Comparison of ENCODE assay signal across 16 cellular contexts in the genomic region with DNA sequence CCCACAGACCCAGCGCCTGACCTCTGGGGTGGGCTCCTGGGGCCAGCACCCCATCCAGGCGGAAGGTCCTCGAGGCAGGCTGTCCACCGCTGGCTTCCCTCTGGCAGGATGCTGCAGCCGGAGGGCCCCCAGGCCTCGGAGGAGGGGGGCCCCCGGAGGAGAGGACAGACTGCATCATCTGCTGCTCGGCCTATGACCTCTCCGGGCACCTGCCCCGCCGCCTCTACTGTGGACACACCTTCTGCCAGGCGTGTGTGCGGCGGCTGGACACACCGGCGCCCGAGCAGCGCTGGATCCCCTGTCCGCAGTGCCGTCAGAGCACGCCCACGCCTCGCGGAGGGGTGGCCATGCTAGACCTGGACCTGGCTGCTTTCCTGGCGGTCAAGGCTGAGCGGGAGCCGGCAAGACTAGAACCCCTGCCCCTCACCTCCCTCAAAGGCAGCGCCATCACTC. TPM values are rescaled to one million over a fixed set of nuclear protein-coding genes. Genes with fewer than 3 reads are reported as not detected.
DNase-seq lines count a peak whose midpoint lies in the region; ATAC-seq and TF ChIP-seq lines count a peak whose summit lies in the region.
"Had no signal": no experiment of that assay in that cellular context is flagged by ENCODE, and none has a peak within 500 bp of the region (broad histone marks: within the 10 kb centered on the region; RNA-seq: fewer than 3 reads in every experiment).

No MANE protein-coding gene starts in this region.

- intact Hi-C loops in HCT116 (cut with micrococcal nuclease), result loop anchor here (5.0 to 10.0 kb wide), 3 partner anchors 41 to 444 kb away; partner anchors contain the start of genes ANAPC2, NPDC1 and SSNA1
- intact Hi-C loops in activated CD4-positive, alpha-beta T cell treated with anti-CD3 and anti-CD28 coated beads, Interleukin-2, amount 10 ng/mL, durations not matched to agents 24 days and 14 days (cut with micrococcal nuclease), result no loop called here

- TF ChIP-seq POLR2A in HCT116 (IDR thresholded peaks at IDR 0.05; ENCODE audit: borderline replicate concordance, extremely low read depth, insufficient read depth, insufficient read length), result no peak

- H3K36me3 Mint-ChIP-seq in immature natural killer cell, result no peaks in the 10 kb centered on the region
- no peaks in the 10 kb centered on the region for H3K36me3 Mint-ChIP-seq in activated CD4-positive, alpha-beta T cell treated with anti-CD3 and anti-CD28 coated beads, Interleukin-2, amount 10 ng/mL, durations not matched to agents 24 days and 14 days (ENCODE audit: low read depth)

- H3K9ac ChIP-seq in HCT116 (ENCODE audit: low read length), result no peak overlapping the region

- H3K9me2 ChIP-seq in HCT116 (ENCODE audit: insufficient read depth), result no peaks in the 10 kb centered on the region

- peaks cover 44 to 60% of the 10 kb centered on the region in 2 experiments for H3K4me1 ChIP-seq in HCT116 (ENCODE audit: control insufficient read depth in 1 of 2, insufficient read depth in 2 of 2, low read length in 2 of 2)

- no peaks in the 10 kb centered on the region for H3K9me3 Mint-ChIP-seq in immature natural killer cell
- no peaks in the 10 kb centered on the region for H3K9me3 Mint-ChIP-seq in activated CD4-positive, alpha-beta T cell treated with anti-CD3 and anti-CD28 coated beads, Interleukin-2, amount 10 ng/mL, durations not matched to agents 24 days and 14 days

- TF ChIP-seq CTCF in 22Rv1 (IDR thresholded peaks at IDR 0.05) (no peak), HCT116 (IDR thresholded peaks at IDR 0.05 in 2 of 3, conservative IDR thresholded peaks at IDR 0.05 in 1 of 3; ENCODE audit: borderline replicate concordance in 1 of 3, insufficient read depth in 1 of 3, low read depth in 2 of 3, low read length in 2 of 3) (no peak), VCaP (conservative IDR thresholded peaks at IDR 0.05) (no peak)

- H3K36me3 ChIP-seq in HCT116 (ENCODE audit: control insufficient read depth in 1 of 2, insufficient read depth in 2 of 2, low read length in 2 of 2), result no peaks in the 10 kb centered on the region

- no TSS peak for BruUV-seq in HCT116 (replicated peaks; lab: Mats Ljungman, UMichigan)

- DNase-seq in HCT116 (ENCODE audit: low read depth, low spot score), result no peak
- no peak for DNase-seq in immature natural killer cell
- no peak for DNase-seq in activated CD4-positive, alpha-beta T cell treated with anti-CD3 and anti-CD28 coated beads, Interleukin-2, amount 10 ng/mL, durations not matched to agents 24 days and 14 days
- no peak for DNase-seq in effector CD8-positive, alpha-beta T cell (lab: John Stamatoyannopoulos, UW)
- DNase-seq: Caco-2; DMS153; Kasumi-1; MM.1S; NCI-H1092 treated with DMSO at 0.1 percent for 48 hours; NCI-H1694 treated with DMSO at 0.1 percent for 48 hours; NCI-H2107; NCI-H526 treated with DMSO at 0.1 percent for 48 hours; NK-92 treated with Interleukin-12 subunit alpha and Interleukin-12 subunit beta, amount 100 ng/mL, for 24 hours had no signal

- no peaks in the 10 kb centered on the region for H3K4me1 Mint-ChIP-seq in immature natural killer cell
- H3K4me1 Mint-ChIP-seq in activated CD4-positive, alpha-beta T cell treated with anti-CD3 and anti-CD28 coated beads, Interleukin-2, amount 10 ng/mL, durations not matched to agents 24 days and 14 days, result peaks cover 4% of the 10 kb centered on the region

- H3K4me3 ChIP-seq in HCT116 (replicated peaks in 1 of 2; ENCODE audit: low read depth in 1 of 2, low read length in 2 of 2), result no peak overlapping the region

- H3K27ac ChIP-seq in 22Rv1, result peak overlapping the region; percentile 33
- peak overlapping the region; percentile 43; the same call in 1 of the 2 replicates for H3K27ac ChIP-seq in HCT116 (ENCODE audit: low read depth, low read length)
- H3K27ac ChIP-seq in VCaP, result peak overlapping the region; percentile 97; the same call in 1 of the 2 replicates

- no peak overlapping the region for H3K27ac Mint-ChIP-seq in immature natural killer cell
- H3K27ac Mint-ChIP-seq in activated CD4-positive, alpha-beta T cell treated with anti-CD3 and anti-CD28 coated beads, Interleukin-2, amount 10 ng/mL, durations not matched to agents 24 days and 14 days, result no peak overlapping the region

- no peaks in the 10 kb centered on the region for H4K20me1 ChIP-seq in HCT116 (ENCODE audit: insufficient read depth)

- H3K27me3 ChIP-seq in HCT116 (ENCODE audit: insufficient read depth, low read length), result no peaks in the 10 kb centered on the region

- CTCF ChIA-PET in HCT116 (lab: Charles Lee), result interaction anchor here (1.5 to 4.7 kb wide), 3 partner anchors 9 to 33 kb away, joined by 4 to 43 read pairs (median 10); no protein-coding TSS in a partner anchor

- POLR2A ChIA-PET in HCT116 (lab: Charles Lee), result interaction anchor here (1.4 to 2.5 kb wide), 2 partner anchors 8 to 12 kb away, joined by 3 to 16 read pairs; partner anchors contain the start of gene TUBB4B

- ATAC-seq in HCT116, result no peak

- TF ChIP-seq RAD21 in HCT116 (IDR thresholded peaks at IDR 0.05; ENCODE audit: low read depth), result no peak

- H3K4me3 Mint-ChIP-seq in immature natural killer cell, result no peak overlapping the region
- no peak overlapping the region for H3K4me3 Mint-ChIP-seq in activated CD4-positive, alpha-beta T cell treated with anti-CD3 and anti-CD28 coated beads, Interleukin-2, amount 10 ng/mL, durations not matched to agents 24 days and 14 days

- RAD21 ChIA-PET in HCT116 (lab: Charles Lee; ENCODE audit: low non-redundant PET in 1 of 2, low total read pairs in 2 of 2, uncharacterized antibody in 2 of 2, unreplicated experiment in 2 of 2), result interaction anchor here in 1 of 2 experiments (1.6 kb wide), 1 partner anchor 110 kb away, joined by 3 read pairs; no protein-coding TSS in a partner anchor

- peaks cover 0 to 10% (median 2%) of the 10 kb centered on the region in 3 donors for H3K27me3 Mint-ChIP-seq in immature natural killer cell (ENCODE audit: low read depth in 3 of 3)
- peaks cover 2% of the 10 kb centered on the region for H3K27me3 Mint-ChIP-seq in activated CD4-positive, alpha-beta T cell treated with anti-CD3 and anti-CD28 coated beads, Interleukin-2, amount 10 ng/mL, durations not matched to agents 24 days and 14 days

- no peak overlapping the region for H2AFZ ChIP-seq in HCT116 (ENCODE audit: low read depth, low read length, poor library complexity, severe bottlenecking)

- H3K79me2 ChIP-seq in HCT116 (ENCODE audit: insufficient read depth, low read length), result no peaks in the 10 kb centered on the region

- no peak overlapping the region for H3K4me2 ChIP-seq in HCT116 (ENCODE audit: low read length)

- no peaks in the 10 kb centered on the region for H3K9me3 ChIP-seq in HCT116 (ENCODE audit: control insufficient read depth in 1 of 2, insufficient read depth in 1 of 2, low read depth in 1 of 2, low read length in 2 of 2)
- H3K9me3 ChIP-seq: Caco-2 had no signal

TF ChIP-seq in HCT116, 20 proteins besides CTCF, POLR2A, EP300 and RAD21:
- TF ChIP-seq ZFX (IDR thresholded peaks at IDR 0.05), result no peak
- no peak for TF ChIP-seq TCF7L2 (IDR thresholded peaks at IDR 0.05; ENCODE audit: borderline replicate concordance, extremely low read depth, insufficient read depth, insufficient read length)
- TF ChIP-seq CBX3 (IDR thresholded peaks at IDR 0.05; ENCODE audit: low read depth), result no peak

RNA-seq across cellular contexts. Expression of gene RNF224, which starts 1.2 kb away (rescaled TPM):
- total RNA-seq in HCT116 (2021; ENCODE audit: unreplicated experiment), result 0.30 TPM
- 0.45 and 0.53 TPM in 2 replicates for polyA plus RNA-seq in HCT116 (2012)
- polyA plus RNA-seq in immature natural killer cell, result not detected
- total RNA-seq in activated CD4-positive, alpha-beta T cell treated with anti-CD3 and anti-CD28 coated beads, Interleukin-2, amount 10 ng/mL, durations not matched to agents 24 days and 14 days, result not detected in 2 replicates
- total RNA-seq: A673 had no signal

RNA-seq across cellular contexts. Expression of gene SLC34A3, which starts 2.2 kb away (rescaled TPM):
- total RNA-seq in HCT116 (2021; ENCODE audit: unreplicated experiment), result 0.15 TPM
- polyA plus RNA-seq in HCT116 (2012), result 0.07 and 0.18 TPM in 2 replicates
- not detected for polyA plus RNA-seq in immature natural killer cell
- total RNA-seq in activated CD4-positive, alpha-beta T cell treated with anti-CD3 and anti-CD28 coated beads, Interleukin-2, amount 10 ng/mL, durations not matched to agents 24 days and 14 days, result not detected in 2 replicates
- total RNA-seq: A673, Caco-2 had no signal

RNA-seq across cellular contexts. Expression of gene CYSRT1, which starts 3.6 kb away (rescaled TPM):
- total RNA-seq in HCT116 (2021; ENCODE audit: unreplicated experiment), result 4.3 TPM
- 2.7 and 3.3 TPM in 2 replicates for polyA plus RNA-seq in HCT116 (2012)
- polyA plus RNA-seq in immature natural killer cell, result under 1 TPM in 1 of 3 donors, not detected in 2; 0.19 TPM
- total RNA-seq in activated CD4-positive, alpha-beta T cell treated with anti-CD3 and anti-CD28 coated beads, Interleukin-2, amount 10 ng/mL, durations not matched to agents 24 days and 14 days, result 0.54 and 0.68 TPM in 2 replicates

RNA-seq across cellular contexts. Expression of gene RNF208, which starts 6.5 kb away (rescaled TPM):
- total RNA-seq in HCT116 (2021; ENCODE audit: unreplicated experiment), result 26.1 TPM
- 31.5 and 31.8 TPM in 2 replicates for polyA plus RNA-seq in HCT116 (2012)
- polyA plus RNA-seq in immature natural killer cell, result not detected
- total RNA-seq in activated CD4-positive, alpha-beta T cell treated with anti-CD3 and anti-CD28 coated beads, Interleukin-2, amount 10 ng/mL, durations not matched to agents 24 days and 14 days, result 12.8 and 15.2 TPM in 2 replicates

RNA-seq across cellular contexts. Expression of gene TUBB4B, which starts 12.5 kb away (rescaled TPM):
- 502 TPM for total RNA-seq in HCT116 (2021; ENCODE audit: unreplicated experiment)
- polyA plus RNA-seq in HCT116 (2012), result 824 and 914 TPM in 2 replicates
- polyA plus RNA-seq in immature natural killer cell, result 10 to 100 TPM; 60.8 to 98.2 (median 71.9) TPM
- 292 and 299 TPM in 2 replicates for total RNA-seq in activated CD4-positive, alpha-beta T cell treated with anti-CD3 and anti-CD28 coated beads, Interleukin-2, amount 10 ng/mL, durations not matched to agents 24 days and 14 days

Comparison
In these comparisons a context has a peak if more than half of its experiments do, and no peak if none do; other contexts are left out.
1. H3K27ac ChIP-seq: peak in every context shown above with its lines; median percentile 97 in VCaP; 43 in HCT116; 33 in 22Rv1.